In genomic region chr7:138483516-138483915, GRCh38 we compare ENCODE assay signal across 1 cellular context.
TF ChIP-seq lines count a peak whose summit lies in the region.

No MANE protein-coding gene starts in this region.

TF ChIP-seq in HepG2, 621 proteins besides CTCF, POLR2A, EP300 and RAD21 (continued from another document):
- TF ChIP-seq FUBP1 (CRISPR knock-in tag; IDR thresholded peaks at IDR 0.05; ENCODE audit: borderline replicate concordance) (no peak), KDM5A (IDR thresholded peaks at IDR 0.05; ENCODE audit: borderline replicate concordance, low read length) (no peak), SOX13 (IDR thresholded peaks at IDR 0.05) (no peak), SOX13 (CRISPR knock-in tag; conservative IDR thresholded peaks at IDR 0.05 in 1 of 2, IDR thresholded peaks at IDR 0.05 in 1 of 2) (no peak), NFIC (IDR thresholded peaks at IDR 0.05; ENCODE audit: low read length) (no peak), ZNF18 (CRISPR knock-in tag; IDR thresholded peaks at IDR 0.05; ENCODE audit: insufficient replicate concordance) (no peak), NCOA1 (CRISPR knock-in tag; IDR thresholded peaks at IDR 0.05) (no peak), FOXM1 (CRISPR knock-in tag; IDR thresholded peaks at IDR 0.05) (no peak), ZNF781 (CRISPR knock-in tag; IDR thresholded peaks at IDR 0.05; ENCODE audit: borderline replicate concordance, not compliant biosample characterization) (no peak)
- TF ChIP-seq, protein P1, sequence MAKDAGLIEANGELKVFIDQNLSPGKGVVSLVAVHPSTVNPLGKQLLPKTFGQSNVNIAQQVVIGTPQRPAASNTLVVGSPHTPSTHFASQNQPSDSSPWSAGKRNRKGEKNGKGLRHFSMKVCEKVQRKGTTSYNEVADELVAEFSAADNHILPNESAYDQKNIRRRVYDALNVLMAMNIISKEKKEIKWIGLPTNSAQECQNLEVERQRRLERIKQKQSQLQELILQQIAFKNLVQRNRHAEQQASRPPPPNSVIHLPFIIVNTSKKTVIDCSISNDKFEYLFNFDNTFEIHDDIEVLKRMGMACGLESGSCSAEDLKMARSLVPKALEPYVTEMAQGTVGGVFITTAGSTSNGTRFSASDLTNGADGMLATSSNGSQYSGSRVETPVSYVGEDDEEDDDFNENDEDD (CRISPR knock-in tag; IDR thresholded peaks at IDR 0.05; ENCODE audit: borderline replicate concordance), result no peak
